1 cellular context compared by ENCODE assay signal in the genomic region with DNA sequence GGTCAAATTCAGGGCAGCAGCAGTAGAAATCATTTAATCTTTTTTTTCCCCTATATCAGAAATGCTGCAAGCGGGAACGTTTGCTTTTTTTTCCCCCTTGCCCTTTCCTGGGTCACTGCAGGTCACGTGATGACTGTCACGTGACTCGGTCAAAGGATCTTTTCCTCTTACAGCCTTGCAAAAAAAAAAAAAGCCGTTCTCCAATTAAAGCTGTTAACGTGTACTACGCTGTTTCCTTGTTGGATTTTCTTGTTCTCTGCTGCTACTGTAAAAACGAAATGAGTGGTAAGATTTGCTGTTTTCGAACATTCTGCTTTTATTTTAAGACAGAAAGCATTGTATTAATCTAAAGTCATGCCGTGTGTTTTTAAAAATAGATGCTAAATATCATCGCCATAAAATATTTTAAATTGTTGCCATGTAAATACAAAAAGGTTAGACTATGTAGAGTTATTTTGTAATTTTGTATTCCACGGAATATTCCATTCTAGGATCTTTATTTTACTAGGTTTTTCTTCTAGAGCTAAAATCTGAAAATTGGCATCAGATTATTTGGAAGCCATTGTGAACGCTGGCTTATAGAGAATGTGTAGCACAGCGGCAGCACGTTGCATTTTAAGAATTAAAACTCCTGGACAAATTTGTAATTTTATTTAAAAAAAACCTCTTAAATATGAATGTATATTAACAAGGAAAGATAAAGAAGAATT.
A peak's percentile ranks its signal among the peaks of the same experiment; 100 is the strongest.
TF ChIP-seq lines count a peak whose summit lies in the region.

No MANE protein-coding gene starts in this region.

TF ChIP-seq in HepG2, 621 proteins besides CTCF, POLR2A, EP300 and RAD21 (continued from another document and continues in another):
- TF ChIP-seq SNAPC4 (CRISPR knock-in tag; IDR thresholded peaks at IDR 0.05) (no peak), PAX8 (CRISPR knock-in tag; IDR thresholded peaks at IDR 0.05; ENCODE audit: borderline replicate concordance) (no peak), JDP2 (CRISPR knock-in tag; IDR thresholded peaks at IDR 0.05; ENCODE audit: borderline replicate concordance) (no peak), SIN3B (IDR thresholded peaks at IDR 0.05; ENCODE audit: low read length) (peak; percentile 37; the same call in 1 of the 2 replicates), MAFK (conservative IDR thresholded peaks at IDR 0.05 in 1 of 2, IDR thresholded peaks at IDR 0.05 in 1 of 2; ENCODE audit: low read length in 2 of 2) (no peak), AHR (CRISPR knock-in tag; IDR thresholded peaks at IDR 0.05) (no peak), ZNF713 (CRISPR knock-in tag; IDR thresholded peaks at IDR 0.05) (no peak), NFIB (CRISPR knock-in tag; IDR thresholded peaks at IDR 0.05; ENCODE audit: borderline replicate concordance) (no peak), ZNF276 (CRISPR knock-in tag; IDR thresholded peaks at IDR 0.05; ENCODE audit: low read depth) (no peak), ZBTB46 (CRISPR knock-in tag; IDR thresholded peaks at IDR 0.05; ENCODE audit: borderline replicate concordance) (no peak), PHB2 (IDR thresholded peaks at IDR 0.05; ENCODE audit: partially characterized antibody) (no peak), GLMP (CRISPR knock-in tag; IDR thresholded peaks at IDR 0.05; ENCODE audit: borderline replicate concordance) (no peak), HNF4A (CRISPR knock-in tag; IDR thresholded peaks at IDR 0.05) (peak; percentile 8; the same call in 1 of the 2 replicates), MEF2D (CRISPR knock-in tag; IDR thresholded peaks at IDR 0.05) (no peak), FLYWCH1 (CRISPR knock-in tag; IDR thresholded peaks at IDR 0.05) (no peak), ZNF468 (CRISPR knock-in tag; IDR thresholded peaks at IDR 0.05) (no peak), ZBTB42 (CRISPR knock-in tag; IDR thresholded peaks at IDR 0.05) (no peak), ZNF550 (CRISPR knock-in tag; IDR thresholded peaks at IDR 0.05; ENCODE audit: borderline replicate concordance) (no peak), ZNF557 (CRISPR knock-in tag; IDR thresholded peaks at IDR 0.05) (no peak), MAFF (IDR thresholded peaks at IDR 0.05; ENCODE audit: low read depth, low read length) (no peak), SRSF4 (IDR thresholded peaks at IDR 0.05; ENCODE audit: low read depth, low read length, poor library complexity, severe bottlenecking) (no peak), ZFP90 (CRISPR knock-in tag; IDR thresholded peaks at IDR 0.05; ENCODE audit: borderline replicate concordance) (no peak), ZNF232 (CRISPR knock-in tag; IDR thresholded peaks at IDR 0.05; ENCODE audit: borderline replicate concordance) (no peak), ZNF30 (CRISPR knock-in tag; IDR thresholded peaks at IDR 0.05) (no peak), SMC3 (IDR thresholded peaks at IDR 0.05; ENCODE audit: low read length) (no peak), SRY (CRISPR knock-in tag; IDR thresholded peaks at IDR 0.05) (no peak), ZNF75D (CRISPR knock-in tag; IDR thresholded peaks at IDR 0.05; ENCODE audit: borderline replicate concordance) (no peak), PHF21A (CRISPR knock-in tag; IDR thresholded peaks at IDR 0.05) (peak; percentile 20; the same call in 1 of the 2 replicates), TFAP4 (IDR thresholded peaks at IDR 0.05; ENCODE audit: borderline replicate concordance, low read depth) (no peak), YEATS2 (CRISPR knock-in tag; IDR thresholded peaks at IDR 0.05; ENCODE audit: borderline replicate concordance) (peak; percentile 70; the same call in 1 of the 2 replicates), MTF2 (CRISPR knock-in tag; IDR thresholded peaks at IDR 0.05; ENCODE audit: borderline replicate concordance) (no peak), ZNF780A (CRISPR knock-in tag; IDR thresholded peaks at IDR 0.05) (no peak), SP140L (CRISPR knock-in tag; IDR thresholded peaks at IDR 0.05; ENCODE audit: borderline replicate concordance) (no peak), BHLHE40 (IDR thresholded peaks at IDR 0.05; ENCODE audit: low read length) (peak; percentile 94)
- TF ChIP-seq, protein P1, sequence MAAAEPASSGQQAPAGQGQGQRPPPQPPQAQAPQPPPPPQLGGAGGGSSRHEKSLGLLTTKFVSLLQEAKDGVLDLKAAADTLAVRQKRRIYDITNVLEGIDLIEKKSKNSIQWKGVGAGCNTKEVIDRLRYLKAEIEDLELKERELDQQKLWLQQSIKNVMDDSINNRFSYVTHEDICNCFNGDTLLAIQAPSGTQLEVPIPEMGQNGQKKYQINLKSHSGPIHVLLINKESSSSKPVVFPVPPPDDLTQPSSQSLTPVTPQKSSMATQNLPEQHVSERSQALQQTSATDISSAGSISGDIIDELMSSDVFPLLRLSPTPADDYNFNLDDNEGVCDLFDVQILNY (CRISPR knock-in tag; conservative IDR thresholded peaks at IDR 0.05): no peak
- TF ChIP-seq, protein P2, sequence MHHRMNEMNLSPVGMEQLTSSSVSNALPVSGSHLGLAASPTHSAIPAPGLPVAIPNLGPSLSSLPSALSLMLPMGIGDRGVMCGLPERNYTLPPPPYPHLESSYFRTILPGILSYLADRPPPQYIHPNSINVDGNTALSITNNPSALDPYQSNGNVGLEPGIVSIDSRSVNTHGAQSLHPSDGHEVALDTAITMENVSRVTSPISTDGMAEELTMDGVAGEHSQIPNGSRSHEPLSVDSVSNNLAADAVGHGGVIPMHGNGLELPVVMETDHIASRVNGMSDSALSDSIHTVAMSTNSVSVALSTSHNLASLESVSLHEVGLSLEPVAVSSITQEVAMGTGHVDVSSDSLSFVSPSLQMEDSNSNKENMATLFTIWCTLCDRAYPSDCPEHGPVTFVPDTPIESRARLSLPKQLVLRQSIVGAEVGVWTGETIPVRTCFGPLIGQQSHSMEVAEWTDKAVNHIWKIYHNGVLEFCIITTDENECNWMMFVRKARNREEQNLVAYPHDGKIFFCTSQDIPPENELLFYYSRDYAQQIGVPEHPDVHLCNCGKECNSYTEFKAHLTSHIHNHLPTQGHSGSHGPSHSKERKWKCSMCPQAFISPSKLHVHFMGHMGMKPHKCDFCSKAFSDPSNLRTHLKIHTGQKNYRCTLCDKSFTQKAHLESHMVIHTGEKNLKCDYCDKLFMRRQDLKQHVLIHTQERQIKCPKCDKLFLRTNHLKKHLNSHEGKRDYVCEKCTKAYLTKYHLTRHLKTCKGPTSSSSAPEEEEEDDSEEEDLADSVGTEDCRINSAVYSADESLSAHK (CRISPR knock-in tag; IDR thresholded peaks at IDR 0.05; ENCODE audit: borderline replicate concordance): no peak
- TF ChIP-seq, protein P3, sequence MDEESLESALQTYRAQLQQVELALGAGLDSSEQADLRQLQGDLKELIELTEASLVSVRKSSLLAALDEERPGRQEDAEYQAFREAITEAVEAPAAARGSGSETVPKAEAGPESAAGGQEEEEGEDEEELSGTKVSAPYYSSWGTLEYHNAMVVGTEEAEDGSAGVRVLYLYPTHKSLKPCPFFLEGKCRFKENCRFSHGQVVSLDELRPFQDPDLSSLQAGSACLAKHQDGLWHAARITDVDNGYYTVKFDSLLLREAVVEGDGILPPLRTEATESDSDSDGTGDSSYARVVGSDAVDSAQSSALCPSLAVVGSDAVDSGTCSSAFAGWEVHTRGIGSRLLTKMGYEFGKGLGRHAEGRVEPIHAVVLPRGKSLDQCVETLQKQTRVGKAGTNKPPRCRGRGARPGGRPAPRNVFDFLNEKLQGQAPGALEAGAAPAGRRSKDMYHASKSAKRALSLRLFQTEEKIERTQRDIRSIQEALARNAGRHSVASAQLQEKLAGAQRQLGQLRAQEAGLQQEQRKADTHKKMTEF (CRISPR knock-in tag; IDR thresholded peaks at IDR 0.05): peak; percentile 61
- TF ChIP-seq, protein P4, sequence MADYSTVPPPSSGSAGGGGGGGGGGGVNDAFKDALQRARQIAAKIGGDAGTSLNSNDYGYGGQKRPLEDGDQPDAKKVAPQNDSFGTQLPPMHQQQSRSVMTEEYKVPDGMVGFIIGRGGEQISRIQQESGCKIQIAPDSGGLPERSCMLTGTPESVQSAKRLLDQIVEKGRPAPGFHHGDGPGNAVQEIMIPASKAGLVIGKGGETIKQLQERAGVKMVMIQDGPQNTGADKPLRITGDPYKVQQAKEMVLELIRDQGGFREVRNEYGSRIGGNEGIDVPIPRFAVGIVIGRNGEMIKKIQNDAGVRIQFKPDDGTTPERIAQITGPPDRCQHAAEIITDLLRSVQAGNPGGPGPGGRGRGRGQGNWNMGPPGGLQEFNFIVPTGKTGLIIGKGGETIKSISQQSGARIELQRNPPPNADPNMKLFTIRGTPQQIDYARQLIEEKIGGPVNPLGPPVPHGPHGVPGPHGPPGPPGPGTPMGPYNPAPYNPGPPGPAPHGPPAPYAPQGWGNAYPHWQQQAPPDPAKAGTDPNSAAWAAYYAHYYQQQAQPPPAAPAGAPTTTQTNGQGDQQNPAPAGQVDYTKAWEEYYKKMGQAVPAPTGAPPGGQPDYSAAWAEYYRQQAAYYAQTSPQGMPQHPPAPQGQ (CRISPR knock-in tag; IDR thresholded peaks at IDR 0.05; ENCODE audit: borderline replicate concordance): no peak
- TF ChIP-seq, protein P5, sequence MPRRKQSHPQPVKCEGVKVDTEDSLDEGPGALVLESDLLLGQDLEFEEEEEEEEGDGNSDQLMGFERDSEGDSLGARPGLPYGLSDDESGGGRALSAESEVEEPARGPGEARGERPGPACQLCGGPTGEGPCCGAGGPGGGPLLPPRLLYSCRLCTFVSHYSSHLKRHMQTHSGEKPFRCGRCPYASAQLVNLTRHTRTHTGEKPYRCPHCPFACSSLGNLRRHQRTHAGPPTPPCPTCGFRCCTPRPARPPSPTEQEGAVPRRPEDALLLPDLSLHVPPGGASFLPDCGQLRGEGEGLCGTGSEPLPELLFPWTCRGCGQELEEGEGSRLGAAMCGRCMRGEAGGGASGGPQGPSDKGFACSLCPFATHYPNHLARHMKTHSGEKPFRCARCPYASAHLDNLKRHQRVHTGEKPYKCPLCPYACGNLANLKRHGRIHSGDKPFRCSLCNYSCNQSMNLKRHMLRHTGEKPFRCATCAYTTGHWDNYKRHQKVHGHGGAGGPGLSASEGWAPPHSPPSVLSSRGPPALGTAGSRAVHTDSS (CRISPR knock-in tag; conservative IDR thresholded peaks at IDR 0.05): no peak
